Comparison of ENCODE assay signal across 29 cellular contexts in the genomic region with DNA sequence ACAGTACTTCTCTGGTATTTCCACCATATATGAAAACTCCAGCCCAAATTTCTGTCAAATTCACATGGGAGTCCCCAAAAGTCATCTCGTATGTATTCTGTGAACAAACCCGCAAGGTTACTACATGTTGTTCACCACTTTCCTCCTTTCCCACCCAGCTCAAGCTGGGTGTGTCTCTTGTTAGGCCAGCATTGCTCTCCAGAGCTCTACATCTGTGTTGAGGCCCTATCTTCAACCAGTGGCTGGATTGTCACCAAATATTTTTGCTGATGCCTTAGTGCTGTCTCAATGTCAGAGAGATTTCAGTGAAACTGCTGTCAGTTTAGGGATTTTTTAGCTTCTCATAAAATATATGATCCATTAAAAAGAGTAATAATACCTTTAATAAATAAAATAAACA.
"Had no signal": no experiment of that assay in that cellular context is flagged by ENCODE, and none has a peak within 500 bp of the region (broad histone marks: within the 10 kb centered on the region; RNA-seq: fewer than 3 reads in every experiment).

No MANE protein-coding gene starts in this region.

- H3K36me3 Mint-ChIP-seq: WTC11 had no signal

- H3K27ac ChIP-seq: adrenal gland, body of pancreas, esophagus muscularis mucosa, gastroesophageal sphincter, heart right ventricle, hepatocyte had no signal

- H3K27ac Mint-ChIP-seq: activated CD8-positive, alpha-beta T cell treated with anti-CD3 and anti-CD28 coated beads for 36 hours; activated naive CD8-positive, alpha-beta T cell; activated T-helper 17 cell treated with anti-CD3 and anti-CD28 coated beads, Interleukin-2, amount 50 U/mL, for 72 hours; WTC11 had no signal

- H3K9me3 ChIP-seq: adrenal gland, body of pancreas, esophagus muscularis mucosa, gastroesophageal sphincter, heart right ventricle had no signal

- H3K4me3 ChIP-seq: adrenal gland, body of pancreas, esophagus muscularis mucosa, gastroesophageal sphincter, heart right ventricle, hepatocyte had no signal

- H3K36me3 ChIP-seq: adrenal gland, esophagus muscularis mucosa, gastroesophageal sphincter, heart right ventricle had no signal

- H2AFZ ChIP-seq: hepatocyte had no signal

- H3K27me3 Mint-ChIP-seq: activated CD8-positive, alpha-beta T cell treated with anti-CD3 and anti-CD28 coated beads for 36 hours; activated naive CD8-positive, alpha-beta T cell; activated T-helper 17 cell treated with anti-CD3 and anti-CD28 coated beads, Interleukin-2, amount 50 U/mL, for 72 hours; effector memory CD8-positive, alpha-beta T cell had no signal

- DNase-seq: activated CD4-positive, alpha-beta T cell treated with anti-CD3 and anti-CD28 coated beads for 48 hours; activated CD4-positive, alpha-beta T cell treated with anti-CD3 and anti-CD28 coated beads, Interleukin-2, amount 50 U/mL, for 1 hour; activated CD4-positive, alpha-beta T cell treated with anti-CD3 and anti-CD28 coated beads, Interleukin-2, amount 50 U/mL, for 48 hours; activated CD8-positive, alpha-beta memory T cell treated with anti-CD3 and anti-CD28 coated beads for 24 hours; activated CD8-positive, alpha-beta T cell treated with anti-CD3 and anti-CD28 coated beads for 36 hours; activated effector memory CD4-positive, alpha-beta T cell treated with Interleukin-2 at 50 U/mL for 16 hours; activated gamma-delta T cell treated with Interleukin-2 at 50 U/mL for 16 hours; activated naive CD4-positive, alpha-beta T cell treated with anti-CD3 and anti-CD28 coated beads, Interleukin-2, amount 50 U/mL, for 16 hours; activated naive CD4-positive, alpha-beta T cell treated with Interleukin-2 at 50 U/mL for 16 hours; activated T-cell treated with anti-CD3 and anti-CD28 coated beads, Interleukin-2, amount 50 U/mL, for 4 hours; adrenal gland; amygdala; aorta; body of pancreas; caudate nucleus; cortex of kidney; dermis blood vessel endothelial cell; effector CD4-positive, alpha-beta T cell; effector memory CD8-positive, alpha-beta T cell; erythroblast; foreskin melanocyte; heart right ventricle had no signal

- H3K4me1 ChIP-seq: adrenal gland, body of pancreas, esophagus muscularis mucosa, gastroesophageal sphincter, heart right ventricle had no signal

- ATAC-seq: activated CD4-positive, CD25-positive, alpha-beta regulatory T cell treated with anti-CD3 and anti-CD28 coated beads, Interleukin-2, amount 50 U/mL, for 24 hours; activated CD8-positive, alpha-beta T cell treated with anti-CD3 and anti-CD28 coated beads for 36 hours; activated T-cell treated with anti-CD3 and anti-CD28 coated beads, Interleukin-2, amount 50 U/mL, for 4 hours; activated T-helper 17 cell treated with anti-CD3 and anti-CD28 coated beads, Interleukin-2, amount 50 U/mL, for 72 hours; body of pancreas; effector memory CD8-positive, alpha-beta T cell; gastroesophageal sphincter; heart right ventricle; WTC11 had no signal

- H3K9me3 Mint-ChIP-seq: activated CD8-positive, alpha-beta T cell treated with anti-CD3 and anti-CD28 coated beads for 36 hours; activated T-helper 17 cell treated with anti-CD3 and anti-CD28 coated beads, Interleukin-2, amount 50 U/mL, for 72 hours; effector memory CD8-positive, alpha-beta T cell had no signal

- H3K27me3 ChIP-seq: adrenal gland, body of pancreas, esophagus muscularis mucosa, gastroesophageal sphincter, heart right ventricle, hepatocyte had no signal

- H3K4me3 Mint-ChIP-seq: activated CD8-positive, alpha-beta T cell treated with anti-CD3 and anti-CD28 coated beads for 36 hours; activated naive CD8-positive, alpha-beta T cell; activated T-cell treated with anti-CD3 and anti-CD28 coated beads, Interleukin-2, amount 50 U/mL, for 4 hours; activated T-helper 17 cell treated with anti-CD3 and anti-CD28 coated beads, Interleukin-2, amount 50 U/mL, for 72 hours; effector memory CD8-positive, alpha-beta T cell; WTC11 had no signal

- H3K4me2 ChIP-seq: hepatocyte had no signal

- H3K79me2 ChIP-seq: hepatocyte had no signal
